Comparison of ENCODE assay signal across 24 cellular contexts in genomic region chr15:77747175-77748077, GRCh38.
A peak's percentile ranks its signal among the peaks of the same experiment; 100 is the strongest.
DNase-seq lines count a peak whose midpoint lies in the region; ATAC-seq, FAIRE-seq and TF ChIP-seq lines count a peak whose summit lies in the region.
"Had no signal": no experiment of that assay in that cellular context is flagged by ENCODE, and none has a peak within 500 bp of the region (broad histone marks: within the 10 kb centered on the region; RNA-seq: fewer than 3 reads in every experiment).

No MANE protein-coding gene starts in this region.

- FAIRE-seq in H1 (lab: Jason Lieb, UNC): no peak
- FAIRE-seq: astrocyte had no signal

- no peak overlapping the region; a peak in 1 of 7 replicates for H3K9ac ChIP-seq in H1 (replicated peaks in 1 of 4; ENCODE audit: extremely low read depth in 1 of 4, low read depth in 3 of 4, low read length in 3 of 4)

- H3K27me3 Mint-ChIP-seq in activated CD8-positive, alpha-beta T cell treated with anti-CD3 and anti-CD28 coated beads for 36 hours: no peaks in the 10 kb centered on the region
- H3K27me3 Mint-ChIP-seq in activated CD8-positive, alpha-beta T cell treated with anti-CD3 and anti-CD28 coated beads, Interleukin-2, amount 10 ng/mL, durations not matched to agents 7 days and 5 days (ENCODE audit: low read depth): peaks cover 4% of the 10 kb centered on the region
- H3K27me3 Mint-ChIP-seq: activated naive CD4-positive, alpha-beta T cell treated with anti-CD3 and anti-CD28 coated beads, Interleukin-2, amount 50 U/mL, for 24 hours had no signal

- no peaks in the 10 kb centered on the region for H3K79me1 ChIP-seq in H1 (ENCODE audit: low read depth, low read length)

- H3K36me3 ChIP-seq in H1 (ENCODE audit: control insufficient read depth in 2 of 4, insufficient read depth in 4 of 4, low read length in 3 of 4): no peaks in the 10 kb centered on the region
- H3K36me3 ChIP-seq: transverse colon had no signal

- peak overlapping the region; percentile 31; the same call in 1 of the 2 replicates for H2BK5ac ChIP-seq in H1 (ENCODE audit: low read depth, low read length)

- peaks cover 0 to 9% (median 0%) of the 10 kb centered on the region in 4 experiments; a peak in 2 of 7 replicates for H3K27me3 ChIP-seq in H1 (replicated peaks in 1 of 4; ENCODE audit: control insufficient read depth in 3 of 4, extremely low read depth in 1 of 4, insufficient read depth in 3 of 4, low read length in 3 of 4)
- H3K27me3 ChIP-seq: transverse colon had no signal

- H2BK12ac ChIP-seq in H1 (ENCODE audit: low read depth, low read length): peak overlapping the region; percentile 65; the same call in 1 of the 2 replicates

- intact Hi-C loops in activated CD8-positive, alpha-beta T cell treated with anti-CD3 and anti-CD28 coated beads for 36 hours (cut with micrococcal nuclease): no loop called here

- no peak overlapping the region for H2AFZ ChIP-seq in H1 (ENCODE audit: low read length)

- TF ChIP-seq EP300 in H1 (IDR thresholded peaks at IDR 0.05; ENCODE audit: borderline replicate concordance in 1 of 2, low read depth in 2 of 2, low read length in 2 of 2): no peak

- no peak for TF ChIP-seq CTCF in activated CD8-positive, alpha-beta T cell treated with anti-CD3 and anti-CD28 coated beads for 36 hours (IDR thresholded peaks at IDR 0.05)
- TF ChIP-seq CTCF in H1 (IDR thresholded peaks at IDR 0.05; ENCODE audit: control extremely low read depth in 1 of 3, insufficient read depth in 1 of 3, low read depth in 1 of 3, low read length in 3 of 3): no peak

- CTCF ChIA-PET in activated CD8-positive, alpha-beta T cell treated with anti-CD3 and anti-CD28 coated beads for 36 hours (lab: Charles Lee): no interaction called here
- CTCF ChIA-PET in activated CD8-positive, alpha-beta T cell treated with anti-CD3 and anti-CD28 coated beads, Interleukin-2, amount 10 ng/mL, durations not matched to agents 7 days and 5 days (lab: Charles Lee): no interaction called here
- CTCF ChIA-PET in H1 (lab: Charles Lee; ENCODE audit: partially characterized antibody): interaction anchor here (0.8 to 3.7 kb wide), 8 partner anchors 21 to 687 kb away, joined by 3 to 13 read pairs (median 3); no protein-coding TSS in a partner anchor

- H4K20me1 ChIP-seq in H1 (replicated peaks in 1 of 2; ENCODE audit: control insufficient read depth in 1 of 2, insufficient read depth in 2 of 2, low read length in 2 of 2): peaks cover 0 to 1% of the 10 kb centered on the region in 2 experiments

- H3K4me2 ChIP-seq in H1 (ENCODE audit: insufficient read depth in 1 of 2, low read depth in 2 of 2, low read length in 2 of 2): peak overlapping the region; percentile 36 to 37
- H3K4me2 ChIP-seq: smooth muscle cell had no signal

- 73% methylated on average over 14 of the region's 14 CpGs; no CpG with 5 or more reads in 1 of the 2 experiments for WGBS in H1 (ENCODE audit: extremely low coverage in 1 of 2, insufficient coverage in 1 of 2, insufficient read length in 1 of 2, insufficient replicate concordance in 2 of 2, low coverage in 1 of 2, low lambda C conversion rate in 2 of 2, missing lambda C conversion rate in 1 of 2), 2 experiments

- H3K27ac Mint-ChIP-seq in activated CD8-positive, alpha-beta T cell treated with anti-CD3 and anti-CD28 coated beads for 36 hours: no peak overlapping the region
- no peak overlapping the region for H3K27ac Mint-ChIP-seq in activated CD8-positive, alpha-beta T cell treated with anti-CD3 and anti-CD28 coated beads, Interleukin-2, amount 10 ng/mL, durations not matched to agents 7 days and 5 days
- H3K27ac Mint-ChIP-seq: activated naive CD4-positive, alpha-beta T cell treated with anti-CD3 and anti-CD28 coated beads, Interleukin-2, amount 50 U/mL, for 24 hours; immature natural killer cell had no signal

- H3K79me2 ChIP-seq in H1 (ENCODE audit: control insufficient read depth in 1 of 2, insufficient read depth in 2 of 2, low read length in 2 of 2): no peaks in the 10 kb centered on the region

- no peak for TF ChIP-seq POLR2A in H1 (IDR thresholded peaks at IDR 0.05; ENCODE audit: control extremely low read depth in 1 of 2, low read depth in 2 of 2, low read length in 2 of 2)

- no peak overlapping the region for H3K56ac ChIP-seq in H1 (replicated peaks; ENCODE audit: insufficient read length, low read depth, low read length)

- H3K9me3 Mint-ChIP-seq in activated CD8-positive, alpha-beta T cell treated with anti-CD3 and anti-CD28 coated beads for 36 hours: no peaks in the 10 kb centered on the region
- H3K9me3 Mint-ChIP-seq in activated CD8-positive, alpha-beta T cell treated with anti-CD3 and anti-CD28 coated beads, Interleukin-2, amount 10 ng/mL, durations not matched to agents 7 days and 5 days (ENCODE audit: insufficient read depth): no peaks in the 10 kb centered on the region
- H3K9me3 Mint-ChIP-seq: activated naive CD4-positive, alpha-beta T cell treated with anti-CD3 and anti-CD28 coated beads, Interleukin-2, amount 50 U/mL, for 24 hours; immature natural killer cell had no signal

- no peak overlapping the region for H2BK120ac ChIP-seq in H1 (replicated peaks; ENCODE audit: low read depth, low read length)

- no peak overlapping the region for H3K4ac ChIP-seq in H1 (replicated peaks; ENCODE audit: insufficient read length, low read depth, low read length)

- POLR2A ChIA-PET in activated CD8-positive, alpha-beta T cell treated with anti-CD3 and anti-CD28 coated beads for 36 hours (lab: Charles Lee): no interaction called here
- POLR2A ChIA-PET in activated CD8-positive, alpha-beta T cell treated with anti-CD3 and anti-CD28 coated beads, Interleukin-2, amount 10 ng/mL, durations not matched to agents 7 days and 5 days (lab: Charles Lee): interaction anchor here (0.5 kb wide), 1 partner anchor 419 kb away, joined by 3 read pairs; no protein-coding TSS in a partner anchor
- POLR2A ChIA-PET in H1 (lab: Charles Lee; ENCODE audit: partially characterized antibody): interaction anchor here (1.0 kb wide), 2 partner anchors 10 to 31 kb away, joined by 3 read pairs; no protein-coding TSS in a partner anchor

- H3K4me3 ChIP-seq in H1 (ENCODE audit: extremely low read depth in 1 of 4, insufficient read depth in 2 of 4, low read depth in 3 of 4, low read length in 4 of 4): no peak overlapping the region
- H3K4me3 ChIP-seq: smooth muscle cell, transverse colon had no signal

- H3K18ac ChIP-seq in H1 (ENCODE audit: extremely low read depth, low read length): no peak overlapping the region; the same call in 1 of the 2 replicates

- H3K36me3 Mint-ChIP-seq in activated CD8-positive, alpha-beta T cell treated with anti-CD3 and anti-CD28 coated beads for 36 hours (ENCODE audit: low read depth): no peaks in the 10 kb centered on the region
- H3K36me3 Mint-ChIP-seq in activated CD8-positive, alpha-beta T cell treated with anti-CD3 and anti-CD28 coated beads, Interleukin-2, amount 10 ng/mL, durations not matched to agents 7 days and 5 days (ENCODE audit: low read depth): no peaks in the 10 kb centered on the region
- H3K36me3 Mint-ChIP-seq: activated naive CD4-positive, alpha-beta T cell treated with anti-CD3 and anti-CD28 coated beads, Interleukin-2, amount 50 U/mL, for 24 hours; immature natural killer cell had no signal

- no peak overlapping the region for H3K14ac ChIP-seq in H1 (ENCODE audit: insufficient read length)

- peaks cover 9 to 20% (median 14%) of the 10 kb centered on the region in 4 experiments for H3K4me1 ChIP-seq in H1 (replicated peaks in 1 of 4; ENCODE audit: control insufficient read depth in 3 of 4, insufficient read depth in 4 of 4, low read length in 3 of 4)
- H3K4me1 ChIP-seq: Caco-2, transverse colon had no signal

- no peaks in the 10 kb centered on the region for H3K9me3 ChIP-seq in H1 (ENCODE audit: insufficient read depth in 2 of 2, low read depth in 1 of 2, low read length in 1 of 2)
- H3K9me3 ChIP-seq: Caco-2, transverse colon had no signal

- H2BK20ac ChIP-seq in H1 (ENCODE audit: low read length): peak overlapping the region; percentile 82

- no peaks in the 10 kb centered on the region for H3K23me2 ChIP-seq in H1 (ENCODE audit: low read depth, low read length)

- no peak for TF ChIP-seq RAD21 in H1 (IDR thresholded peaks at IDR 0.05 in 1 of 2, conservative IDR thresholded peaks at IDR 0.05 in 1 of 2; ENCODE audit: low read depth in 2 of 2, low read length in 2 of 2)

- peaks cover 8% of the 10 kb centered on the region for H3K4me1 Mint-ChIP-seq in activated CD8-positive, alpha-beta T cell treated with anti-CD3 and anti-CD28 coated beads for 36 hours (ENCODE audit: low read depth)
- peaks cover 4% of the 10 kb centered on the region for H3K4me1 Mint-ChIP-seq in activated CD8-positive, alpha-beta T cell treated with anti-CD3 and anti-CD28 coated beads, Interleukin-2, amount 10 ng/mL, durations not matched to agents 7 days and 5 days (ENCODE audit: low read depth)
- H3K4me1 Mint-ChIP-seq: immature natural killer cell had no signal

- no peak overlapping the region for H2BK15ac ChIP-seq in H1 (ENCODE audit: low read length)

- no peak overlapping the region for H3K23ac ChIP-seq in H1 (ENCODE audit: insufficient read length)

- H4K91ac ChIP-seq in H1 (replicated peaks; ENCODE audit: insufficient read length, low read length): peak overlapping the region; percentile 79

- DNase-seq in activated CD8-positive, alpha-beta T cell treated with anti-CD3 and anti-CD28 coated beads for 36 hours: peak; percentile 23
- DNase-seq in activated CD8-positive, alpha-beta T cell treated with anti-CD3 and anti-CD28 coated beads, Interleukin-2, amount 10 ng/mL, durations not matched to agents 7 days and 5 days: no peak
- peak; percentile 1 for DNase-seq in NCI-H82 treated with DMSO at 0.1 percent for 48 hours (lab: John Stamatoyannopoulos, UW; ENCODE audit: unreplicated experiment)
- DNase-seq in H1 (ENCODE audit: low read depth in 1 of 2, low spot score in 2 of 2): no peak
- DNase-seq in retina: peak; percentile 36
- no peak for DNase-seq in NCI-H526 treated with DMSO at 0.1 percent for 48 hours (lab: John Stamatoyannopoulos, UW)
- DNase-seq: activated CD4-positive, alpha-beta T cell treated with anti-CD3 and anti-CD28 coated beads for 4 hours; Caco-2; foreskin fibroblast; GOT3; immature natural killer cell; left ventricle myocardium superior; NCI-H1436; NCI-H526; stimulated activated CD4-positive, alpha-beta T cell treated with anti-CD3 and anti-CD28 coated beads, Interleukin-4, amount 100 ng/mL, for 24 hours; stimulated activated naive CD8-positive, alpha-beta T cell treated with anti-CD3 and anti-CD28 coated beads, Interleukin-15, Interleukin-2, amounts not matched to agents 100 U/mL and 50 U/mL, for 24 hours; T-helper 1 cell; transverse colon had no signal

- no peak overlapping the region for H3K27ac ChIP-seq in H1 (ENCODE audit: low read depth, low read length)
- H3K27ac ChIP-seq: 22Rv1, transverse colon had no signal

- no peak overlapping the region for H4K5ac ChIP-seq in H1 (ENCODE audit: insufficient read length, low read depth, low read length)

- no peak overlapping the region for H3K4me3 Mint-ChIP-seq in activated CD8-positive, alpha-beta T cell treated with anti-CD3 and anti-CD28 coated beads for 36 hours
- H3K4me3 Mint-ChIP-seq in activated CD8-positive, alpha-beta T cell treated with anti-CD3 and anti-CD28 coated beads, Interleukin-2, amount 10 ng/mL, durations not matched to agents 7 days and 5 days: no peak overlapping the region
- H3K4me3 Mint-ChIP-seq: activated naive CD4-positive, alpha-beta T cell treated with anti-CD3 and anti-CD28 coated beads, Interleukin-2, amount 50 U/mL, for 24 hours; immature natural killer cell had no signal

- peak overlapping the region; percentile 29 for H4K8ac ChIP-seq in H1 (ENCODE audit: extremely low read depth, insufficient read depth, low read length)

- peak overlapping the region; percentile 93; the same call in 1 of the 2 replicates for H2AK5ac ChIP-seq in H1 (ENCODE audit: low read depth, low read length)

- ATAC-seq in activated CD8-positive, alpha-beta T cell treated with anti-CD3 and anti-CD28 coated beads for 36 hours: peak; percentile 34
- no peak for ATAC-seq in activated CD8-positive, alpha-beta T cell treated with anti-CD3 and anti-CD28 coated beads, Interleukin-2, amount 10 ng/mL, durations not matched to agents 7 days and 5 days
- ATAC-seq in HG02938 (IDR thresholded peaks at IDR 0.05; ENCODE audit: unreplicated experiment): no peak
- ATAC-seq in GM19467 (IDR thresholded peaks at IDR 0.05; ENCODE audit: unreplicated experiment): no peak
- ATAC-seq: left ventricle myocardium superior; stimulated activated naive CD8-positive, alpha-beta T cell treated with anti-CD3 and anti-CD28 coated beads, Interleukin-15, Interleukin-2, amounts not matched to agents 100 U/mL and 50 U/mL, for 24 hours had no signal

Comparison
In these comparisons a context has a peak if more than half of its experiments do, and no peak if none do; other contexts are left out.
1. DNase-seq: peak in activated CD8-positive, alpha-beta T cell treated with anti-CD3 and anti-CD28 coated beads for 36 hours (single experiment), NCI-H82 treated with DMSO at 0.1 percent for 48 hours (single experiment) and retina (single experiment); none in activated CD8-positive, alpha-beta T cell treated with anti-CD3 and anti-CD28 coated beads, Interleukin-2, amount 10 ng/mL, durations not matched to agents 7 days and 5 days (single experiment), H1 (0 of 2) and NCI-H526 treated with DMSO at 0.1 percent for 48 hours (single experiment).